In genomic region chr17:78655251-78655940, GRCh38 we compare ENCODE assay signal across 19 cellular contexts.
A peak's percentile ranks its signal among the peaks of the same experiment; 100 is the strongest.
DNase-seq lines count a peak whose midpoint lies in the region; ATAC-seq, FAIRE-seq and TF ChIP-seq lines count a peak whose summit lies in the region.
"Had no signal": no experiment of that assay in that cellular context is flagged by ENCODE, and none has a peak within 500 bp of the region (broad histone marks: within the 10 kb centered on the region; RNA-seq: fewer than 3 reads in every experiment).

No MANE protein-coding gene starts in this region.

- no peak overlapping the region for H3K4me2 ChIP-seq in astrocyte (ENCODE audit: low read length)

- CTCF ChIA-PET in activated CD4-positive, alpha-beta memory T cell treated with anti-CD3 and anti-CD28 coated beads for 36 hours (lab: Charles Lee), result no interaction called here

- H3K9me3 ChIP-seq in astrocyte (ENCODE audit: insufficient read depth, low read depth, low read length) (no peaks in the 10 kb centered on the region), spleen (no peaks in the 10 kb centered on the region)
- H3K9me3 ChIP-seq: Caco-2 had no signal

- H3K4me1 Mint-ChIP-seq in astrocyte (ENCODE audit: low read depth, unreplicated experiment) (no peaks in the 10 kb centered on the region), endothelial cell (ENCODE audit: unreplicated experiment) (no peaks in the 10 kb centered on the region)
- no peaks in the 10 kb centered on the region for H3K4me1 Mint-ChIP-seq in activated CD4-positive, alpha-beta memory T cell treated with anti-CD3 and anti-CD28 coated beads for 36 hours (ENCODE audit: low read depth)
- H3K4me1 Mint-ChIP-seq: CD4-positive, CD25-positive, alpha-beta regulatory T cell had no signal

- no peak for ATAC-seq in HG02588 (IDR thresholded peaks at IDR 0.05; ENCODE audit: unreplicated experiment)
- ATAC-seq: CD8-positive, alpha-beta T cell; GM12878 had no signal

- H3K36me3 ChIP-seq in astrocyte (ENCODE audit: insufficient read depth, low read length) (no peaks in the 10 kb centered on the region), spleen (no peaks in the 10 kb centered on the region)

- DNase-seq in astrocyte (ENCODE audit: low read depth), result no peak
- peak; percentile 42 for DNase-seq in posterior vena cava (ENCODE audit: low spot score)
- DNase-seq in spleen, result peak; percentile 48
- no peak for DNase-seq in endothelial cell (ENCODE audit: low spot score)
- no peak for DNase-seq in activated CD4-positive, alpha-beta memory T cell treated with anti-CD3 and anti-CD28 coated beads for 36 hours
- DNase-seq: C1 segment of cervical spinal cord; Caco-2; CD4-positive, CD25-positive, alpha-beta regulatory T cell; CD8-positive, alpha-beta T cell; DMS153; DND-41; GDM1; GM23248; H7; HCEC 1CT had no signal

- H2AFZ ChIP-seq in astrocyte (ENCODE audit: low read depth, low read length), result no peak overlapping the region
- H2AFZ ChIP-seq: GM23248 had no signal

- H3K27ac ChIP-seq in astrocyte (ENCODE audit: low read depth, low read length) (no peak overlapping the region), spleen (no peak overlapping the region)
- H3K27ac ChIP-seq: GM23248 had no signal

- H3K27ac Mint-ChIP-seq in astrocyte (ENCODE audit: unreplicated experiment) (peak overlapping the region; percentile 34), endothelial cell (ENCODE audit: unreplicated experiment) (no peak overlapping the region)
- no peak overlapping the region for H3K27ac Mint-ChIP-seq in activated CD4-positive, alpha-beta memory T cell treated with anti-CD3 and anti-CD28 coated beads for 36 hours
- H3K27ac Mint-ChIP-seq: CD4-positive, CD25-positive, alpha-beta regulatory T cell; CD8-positive, alpha-beta T cell had no signal

- H3K9me3 Mint-ChIP-seq in astrocyte (ENCODE audit: unreplicated experiment) (no peaks in the 10 kb centered on the region), endothelial cell (ENCODE audit: unreplicated experiment) (no peaks in the 10 kb centered on the region)
- no peaks in the 10 kb centered on the region for H3K9me3 Mint-ChIP-seq in activated CD4-positive, alpha-beta memory T cell treated with anti-CD3 and anti-CD28 coated beads for 36 hours
- H3K9me3 Mint-ChIP-seq: CD8-positive, alpha-beta T cell had no signal

- H3K4me3 ChIP-seq in astrocyte (ENCODE audit: insufficient read depth, low read depth, low read length) (no peak overlapping the region), spleen (no peak overlapping the region)
- H3K4me3 ChIP-seq: GM12878, GM23248 had no signal

- H3K36me3 Mint-ChIP-seq in astrocyte (ENCODE audit: low read depth, unreplicated experiment) (no peaks in the 10 kb centered on the region), endothelial cell (ENCODE audit: low read depth, unreplicated experiment) (no peaks in the 10 kb centered on the region)
- no peaks in the 10 kb centered on the region for H3K36me3 Mint-ChIP-seq in activated CD4-positive, alpha-beta memory T cell treated with anti-CD3 and anti-CD28 coated beads for 36 hours
- H3K36me3 Mint-ChIP-seq: CD8-positive, alpha-beta T cell had no signal

- TF ChIP-seq CTCF in astrocyte (IDR thresholded peaks at IDR 0.05; ENCODE audit: insufficient read depth, low read depth, low read length) (no peak), spleen (IDR thresholded peaks at IDR 0.05 in 8 of 11, conservative IDR thresholded peaks at IDR 0.05 in 3 of 11) (no peak), endothelial cell (IDR thresholded peaks at IDR 0.05; ENCODE audit: unreplicated experiment) (no peak)

- no peaks in the 10 kb centered on the region for H3K79me2 ChIP-seq in astrocyte (ENCODE audit: insufficient read depth, low read length)

- H3K4me3 Mint-ChIP-seq in astrocyte (ENCODE audit: unreplicated experiment) (no peak overlapping the region), endothelial cell (ENCODE audit: unreplicated experiment) (no peak overlapping the region)
- no peak overlapping the region for H3K4me3 Mint-ChIP-seq in activated CD4-positive, alpha-beta memory T cell treated with anti-CD3 and anti-CD28 coated beads for 36 hours
- H3K4me3 Mint-ChIP-seq: CD8-positive, alpha-beta T cell had no signal

- WGBS in spleen, 5 donors, result 90 to 94% (median 92%) methylated on average over 9 of the region's 9 CpGs

- H3K4me1 ChIP-seq in astrocyte (ENCODE audit: insufficient read depth, low read length), result peaks cover 8% of the 10 kb centered on the region
- H3K4me1 ChIP-seq in spleen, result peaks cover 0 to 2% (median 0%) of the 10 kb centered on the region in 6 donors

- no peak overlapping the region for H3K9ac ChIP-seq in astrocyte (ENCODE audit: low read length)
- H3K9ac ChIP-seq: GM23248 had no signal

- FAIRE-seq in astrocyte (lab: Jason Lieb, UNC), result no peak
- FAIRE-seq: GM12878, GM19239, H1 had no signal

- intact Hi-C loops in posterior vena cava (cut with DNase I), result no loop called here
- intact Hi-C loops in spleen (cut with DNase I; ENCODE audit: low total_unique reads), result no loop called here
- intact Hi-C loops in activated CD4-positive, alpha-beta memory T cell treated with anti-CD3 and anti-CD28 coated beads for 36 hours (cut with micrococcal nuclease), result no loop called here

- no peaks in the 10 kb centered on the region for H4K20me1 ChIP-seq in astrocyte (ENCODE audit: insufficient read depth, low read length)

- no peaks in the 10 kb centered on the region for H3K27me3 ChIP-seq in astrocyte (ENCODE audit: insufficient read depth, low read length)
- H3K27me3 ChIP-seq in spleen (replicated peaks in 1 of 7), result no peaks in the 10 kb centered on the region

- H3K27me3 Mint-ChIP-seq in astrocyte (ENCODE audit: low read depth, unreplicated experiment), result peaks cover 7% of the 10 kb centered on the region
- H3K27me3 Mint-ChIP-seq in endothelial cell (ENCODE audit: unreplicated experiment), result peaks cover 2% of the 10 kb centered on the region
- no peaks in the 10 kb centered on the region for H3K27me3 Mint-ChIP-seq in activated CD4-positive, alpha-beta memory T cell treated with anti-CD3 and anti-CD28 coated beads for 36 hours

- POLR2A ChIA-PET in activated CD4-positive, alpha-beta memory T cell treated with anti-CD3 and anti-CD28 coated beads for 36 hours (lab: Charles Lee), result interaction anchor here (0.5 to 0.6 kb wide), 2 partner anchors 43 to 62 kb away, joined by 3 to 4 read pairs; no protein-coding TSS in a partner anchor

- no peak for TF ChIP-seq POLR2A in spleen (IDR thresholded peaks at IDR 0.05)

Comparison
In these comparisons a context has a peak if more than half of its experiments do, and no peak if none do; other contexts are left out.
1. DNase-seq: peak in posterior vena cava (single experiment) and spleen (single experiment); none in astrocyte (single experiment), endothelial cell (single experiment) and activated CD4-positive, alpha-beta memory T cell treated with anti-CD3 and anti-CD28 coated beads for 36 hours (single experiment).